8 cellular contexts compared by ENCODE assay signal in the genomic region with DNA sequence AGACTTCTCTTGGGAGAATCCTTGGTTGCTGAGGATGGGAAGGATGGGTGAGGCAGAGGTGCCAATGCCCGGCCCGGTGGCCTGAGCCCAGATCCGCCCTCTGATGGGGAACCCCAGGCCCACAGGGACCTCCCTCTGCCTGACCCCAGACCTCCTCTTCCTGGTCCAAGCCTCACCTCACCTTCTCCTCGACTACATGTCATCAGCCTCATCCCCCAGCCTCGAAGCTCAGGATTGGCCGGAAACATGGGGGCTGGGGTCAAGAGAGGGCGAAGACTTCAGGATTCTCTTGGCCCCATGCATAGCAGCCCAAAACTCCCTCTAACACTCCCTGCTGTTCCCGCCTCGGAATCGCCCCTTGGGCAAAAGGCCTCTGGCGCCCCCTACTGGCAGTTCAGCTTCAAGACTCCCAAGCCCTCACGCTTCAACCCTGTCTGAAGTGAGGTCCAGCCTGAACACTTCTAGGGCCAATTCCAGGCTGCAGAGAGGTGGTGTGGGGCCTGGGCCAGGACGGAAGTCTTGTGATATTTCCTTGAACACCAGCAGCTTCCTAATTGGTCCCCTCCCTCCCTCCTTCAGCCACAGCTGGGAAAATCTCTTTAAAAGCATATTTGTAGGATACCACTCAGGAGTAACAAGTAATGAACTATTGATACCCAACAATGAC. TPM values are rescaled to one million over a fixed set of nuclear protein-coding genes. Genes with fewer than 3 reads are reported as not detected.
DNase-seq lines count a peak whose midpoint lies in the region; ATAC-seq and TF ChIP-seq lines count a peak whose summit lies in the region.

No MANE protein-coding gene starts in this region.

- ATAC-seq in activated CD8-positive, alpha-beta T cell treated with anti-CD3 and anti-CD28 coated beads for 36 hours: peak; percentile 86
- ATAC-seq in GM21360 (IDR thresholded peaks at IDR 0.05; ENCODE audit: unreplicated experiment): no peak

- TF ChIP-seq CTCF in activated CD8-positive, alpha-beta T cell treated with anti-CD3 and anti-CD28 coated beads for 36 hours (IDR thresholded peaks at IDR 0.05): peak; percentile 97

- no peak overlapping the region for H3K4me3 Mint-ChIP-seq in activated CD8-positive, alpha-beta T cell treated with anti-CD3 and anti-CD28 coated beads for 36 hours

- peak overlapping the region; percentile 74 for H3K27ac Mint-ChIP-seq in activated CD8-positive, alpha-beta T cell treated with anti-CD3 and anti-CD28 coated beads for 36 hours

- peaks cover 27% of the 10 kb centered on the region for H3K4me1 Mint-ChIP-seq in activated CD8-positive, alpha-beta T cell treated with anti-CD3 and anti-CD28 coated beads for 36 hours (ENCODE audit: low read depth)

- intact Hi-C loops in activated CD8-positive, alpha-beta T cell treated with anti-CD3 and anti-CD28 coated beads for 36 hours (cut with micrococcal nuclease): loop anchor here (1.0 to 5.0 kb wide), 3 partner anchors 68 to 168 kb away; a partner anchor contains a TSS

- POLR2A ChIA-PET in activated CD8-positive, alpha-beta T cell treated with anti-CD3 and anti-CD28 coated beads for 36 hours (lab: Charles Lee): interaction anchor here (0.6 to 2.1 kb wide), 10 partner anchors 16 to 159 kb away, joined by 3 to 14 read pairs (median 3); a partner anchor contains a TSS

- CTCF ChIA-PET in activated CD8-positive, alpha-beta T cell treated with anti-CD3 and anti-CD28 coated beads for 36 hours (lab: Charles Lee): interaction anchor here (0.6 to 11.7 kb wide), 38 partner anchors 11 to 714 kb away, joined by 3 to 270 read pairs (median 7); a partner anchor contains a TSS

- DNase-seq in DMS114 treated with DMSO at 0.1 percent for 48 hours (lab: John Stamatoyannopoulos, UW; ENCODE audit: unreplicated experiment) (peak; percentile 77), HPDE6-E6E7 (ENCODE audit: extremely low spot score) (peak; percentile 85), NCI-H82 treated with DMSO at 0.1 percent for 48 hours (lab: John Stamatoyannopoulos, UW; ENCODE audit: unreplicated experiment) (peak; percentile 72), dermis microvascular lymphatic vessel endothelial cell (ENCODE audit: low read depth in 2 of 2) (peak; percentile 60 to 79), lung microvascular endothelial cell (ENCODE audit: low read depth in 2 of 2) (peak; percentile 78 to 87)
- peak; percentile 92 for DNase-seq in activated CD8-positive, alpha-beta T cell treated with anti-CD3 and anti-CD28 coated beads for 36 hours
- peak; percentile 87 for DNase-seq in stimulated activated CD8-positive, alpha-beta memory T cell treated with anti-CD3 and anti-CD28 coated beads, Interleukin-15, amount 100 ng/mL, for 1 hour (ENCODE audit: low read depth)

- H3K36me3 Mint-ChIP-seq in activated CD8-positive, alpha-beta T cell treated with anti-CD3 and anti-CD28 coated beads for 36 hours (ENCODE audit: low read depth): no peaks in the 10 kb centered on the region

- H3K9me3 Mint-ChIP-seq in activated CD8-positive, alpha-beta T cell treated with anti-CD3 and anti-CD28 coated beads for 36 hours: no peaks in the 10 kb centered on the region

- peaks cover 11% of the 10 kb centered on the region for H3K27me3 Mint-ChIP-seq in activated CD8-positive, alpha-beta T cell treated with anti-CD3 and anti-CD28 coated beads for 36 hours

RNA-seq across cellular contexts. Expression of a gene that starts 47.2 kb away (rescaled TPM):
- total RNA-seq in activated CD8-positive, alpha-beta T cell treated with anti-CD3 and anti-CD28 coated beads for 36 hours: 10 to 100 TPM; 37.8 to 40.9 TPM
- 19.3 and 37.0 TPM in 2 replicates for total RNA-seq in dermis microvascular lymphatic vessel endothelial cell
- total RNA-seq in lung microvascular endothelial cell: 19.0 and 33.7 TPM in 2 replicates
